ENCODE assay signal across 12 cellular contexts in genomic region chr9:104784098-104784497, GRCh38. TPM values are rescaled to one million over a fixed set of nuclear protein-coding genes. Genes with fewer than 3 reads are reported as not detected.
A peak's percentile ranks its signal among the peaks of the same experiment; 100 is the strongest.
DNase-seq lines count a peak whose midpoint lies in the region; ATAC-seq and TF ChIP-seq lines count a peak whose summit lies in the region.
"Had no signal": no experiment of that assay in that cellular context is flagged by ENCODE, and none has a peak within 500 bp of the region (broad histone marks: within the 10 kb centered on the region; RNA-seq: fewer than 3 reads in every experiment).

No MANE protein-coding gene starts in this region.

- H3K36me3 ChIP-seq in mucosa of descending colon (ENCODE audit: low read depth) = no peaks in the 10 kb centered on the region

- H3K4me3 ChIP-seq in mucosa of descending colon = no peak overlapping the region
- H3K4me3 ChIP-seq: K562, pancreas had no signal

- intact Hi-C loops in mucosa of descending colon (cut with DNase I, micrococcal nuclease) = no loop called here

- peak; percentile 74 for ATAC-seq in GM18870 (IDR thresholded peaks at IDR 0.05; ENCODE audit: unreplicated experiment)
- ATAC-seq in GM21723 (IDR thresholded peaks at IDR 0.05; ENCODE audit: unreplicated experiment) = peak; percentile 90
- ATAC-seq in HG03280 (IDR thresholded peaks at IDR 0.05; ENCODE audit: unreplicated experiment) = peak; percentile 82
- peak; percentile 8 for ATAC-seq in left lobe of liver
- ATAC-seq in mucosa of descending colon = no peak
- ATAC-seq: K562 had no signal

- TF ChIP-seq CTCF in mucosa of descending colon (IDR thresholded peaks at IDR 0.05) = no peak

- H3K9me3 ChIP-seq in mucosa of descending colon = no peaks in the 10 kb centered on the region
- H3K9me3 ChIP-seq: pancreas had no signal

- DNase-seq in left lobe of liver (ENCODE audit: low spot score) (no peak), mucosa of descending colon (no peak), occipital lobe (lab: John Stamatoyannopoulos, UW) (no peak), NCI-H1436 treated with DMSO at 0.1 percent for 48 hours (lab: John Stamatoyannopoulos, UW) (no peak)
- DNase-seq in activated CD8-positive, alpha-beta memory T cell treated with anti-CD3 and anti-CD28 coated beads, Interleukin-2, amount 50 U/mL, for 4 hours = no peak
- DNase-seq: kidney glomerular epithelial cell, NCI-H510A treated with DMSO at 0.1 percent for 48 hours, pancreas had no signal

- no peaks in the 10 kb centered on the region for H3K4me1 ChIP-seq in mucosa of descending colon (ENCODE audit: low read depth)
- H3K4me1 ChIP-seq: pancreas had no signal

RNA-seq across cellular contexts. Expression of gene NIPSNAP3B, which starts 20.2 kb away (rescaled TPM):
- 0.28 TPM for total RNA-seq in left lobe of liver
- total RNA-seq in mucosa of descending colon = 1 to 10 TPM in 2 of 3 donors, under 1 TPM in 1; 0.98 to 1.3 (median 1.1) TPM
- total RNA-seq in occipital lobe = 15.0 TPM

RNA-seq across cellular contexts. Expression of gene NIPSNAP3A, which starts 36.6 kb away (rescaled TPM):
- 18.4 TPM for total RNA-seq in left lobe of liver
- total RNA-seq in mucosa of descending colon = 10 to 100 TPM; 23.7 to 51.2 (median 34.6) TPM
- total RNA-seq in occipital lobe = 110 TPM
